In the genomic region with DNA sequence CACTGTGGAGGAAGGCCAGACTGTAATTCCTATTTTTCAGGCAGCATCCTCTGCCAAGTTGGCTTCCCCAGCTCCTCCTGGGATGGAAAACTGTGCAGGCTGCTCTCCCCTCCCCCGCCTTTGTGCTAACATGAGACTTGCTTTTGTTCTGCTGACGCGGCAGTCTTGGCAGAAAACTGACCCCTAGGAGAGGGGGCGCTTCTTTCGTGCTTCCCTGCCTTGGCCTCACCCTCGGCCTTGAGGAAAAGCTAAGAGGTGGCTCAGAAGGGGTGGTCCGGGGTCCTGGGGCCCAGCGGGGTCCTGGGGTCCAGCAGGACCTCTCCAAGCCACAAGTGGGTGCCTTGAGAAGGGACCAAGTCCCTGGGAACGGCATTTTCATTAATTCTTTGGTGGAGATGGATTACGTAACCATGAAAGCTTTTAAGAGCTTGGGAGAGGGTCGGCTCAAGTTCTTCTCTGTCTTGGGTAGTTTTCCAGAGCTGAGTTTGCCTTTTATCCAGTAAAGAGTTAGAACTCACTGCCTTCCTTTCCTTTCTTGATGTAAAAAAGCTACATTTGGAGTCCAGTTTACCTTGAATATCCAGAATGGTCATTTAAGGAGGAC, we compare ENCODE assay signal across 10 cellular contexts. TPM values are rescaled to one million over a fixed set of nuclear protein-coding genes. Genes with fewer than 3 reads are reported as not detected.
DNase-seq lines count a peak whose midpoint lies in the region; ATAC-seq and TF ChIP-seq lines count a peak whose summit lies in the region.
"Had no signal": no experiment of that assay in that cellular context is flagged by ENCODE, and none has a peak within 500 bp of the region (broad histone marks: within the 10 kb centered on the region; RNA-seq: fewer than 3 reads in every experiment).

No MANE protein-coding gene starts in this region.

- ATAC-seq in psoas muscle = peak; percentile 57 to 83 (median 72)
- no peak for ATAC-seq in HG02571 (IDR thresholded peaks at IDR 0.05; ENCODE audit: unreplicated experiment)
- no peak for ATAC-seq in HG03571 (IDR thresholded peaks at IDR 0.05; ENCODE audit: unreplicated experiment)
- ATAC-seq in T-cell (replicated peaks in 1 of 4) = no peak

- CTCF ChIA-PET in T-cell (lab: Charles Lee) = no interaction called here

- peak overlapping the region; percentile 28 for H3K9ac ChIP-seq in iPS-18a (ENCODE audit: low read length)

- WGBS in psoas muscle, 3 donors = 14 to 24% (median 15%) methylated on average over 11 of the region's 11 CpGs

- no peaks in the 10 kb centered on the region for H3K4me1 Mint-ChIP-seq in T-cell

- H3K4me3 Mint-ChIP-seq in T-cell = no peak overlapping the region

- peak in 12 of 14 donors; percentile 55 to 86 (median 76) for DNase-seq in C1 segment of cervical spinal cord (lab: John Stamatoyannopoulos, UW)
- peak; percentile 55 for DNase-seq in choroid plexus epithelial cell (ENCODE audit: low read depth)
- DNase-seq in psoas muscle = peak; percentile 74 to 83
- no peak for DNase-seq in NK-92 treated with Interleukin-12 subunit alpha and Interleukin-12 subunit beta, amount 100 ng/mL, for 24 hours (lab: John Stamatoyannopoulos, UW)
- no peak for DNase-seq in T-cell
- DNase-seq: stimulated activated CD4-positive, alpha-beta T cell treated with anti-CD3 and anti-CD28 coated beads, Interleukin-2, amount 100 ng/mL, for 48 hours had no signal

- H3K36me3 Mint-ChIP-seq in T-cell = no peaks in the 10 kb centered on the region

- H3K27me3 ChIP-seq in iPS-18a (ENCODE audit: control insufficient read depth, insufficient read depth, low read length) (no peaks in the 10 kb centered on the region), psoas muscle (ENCODE audit: insufficient read depth in 3 of 3, low read length in 2 of 3) (no peaks in the 10 kb centered on the region)
- H3K27me3 ChIP-seq: BLaER1 treated with 17β-estradiol and CSF1 and Interleukin-3, amounts not matched to agents 10 nM and 100 nM had no signal

- no peak overlapping the region for H3K27ac Mint-ChIP-seq in T-cell

- peaks cover 0 to 6% (median 2%) of the 10 kb centered on the region in 3 donors for H3K9me3 Mint-ChIP-seq in T-cell

- H3K36me3 ChIP-seq in iPS-18a (ENCODE audit: control insufficient read depth, low read depth, low read length) (peaks cover 14% of the 10 kb centered on the region), psoas muscle (ENCODE audit: insufficient read depth in 1 of 2, low read depth in 1 of 2) (no peaks in the 10 kb centered on the region)

- H3K27ac ChIP-seq in iPS-18a (ENCODE audit: low read length) (peak overlapping the region; percentile 36), psoas muscle (peak overlapping the region; percentile 62)

- POLR2A ChIA-PET in T-cell (lab: Charles Lee) = no interaction called here

- H3K9me3 ChIP-seq in iPS-18a (ENCODE audit: control insufficient read depth, low read depth, low read length) (no peaks in the 10 kb centered on the region), psoas muscle (no peaks in the 10 kb centered on the region)

- H3K4me1 ChIP-seq in iPS-18a (ENCODE audit: control insufficient read depth, low read depth, low read length) = peaks cover 43% of the 10 kb centered on the region
- peaks cover 4% of the 10 kb centered on the region for H3K4me1 ChIP-seq in psoas muscle

- peaks cover 3 to 11% of the 10 kb centered on the region in 2 donors for H3K27me3 Mint-ChIP-seq in T-cell

- intact Hi-C loops in psoas muscle (cut with DNase I) = no loop called here

- no peak overlapping the region for H3K4me3 ChIP-seq in choroid plexus epithelial cell (ENCODE audit: low read depth, low read length)
- no peak overlapping the region for H3K4me3 ChIP-seq in iPS-18a (ENCODE audit: low read length)
- no peak overlapping the region for H3K4me3 ChIP-seq in psoas muscle
- H3K4me3 ChIP-seq: BLaER1 treated with 17β-estradiol and CSF1 and Interleukin-3, amounts not matched to agents 10 nM and 100 nM had no signal

- TF ChIP-seq CTCF in choroid plexus epithelial cell (conservative IDR thresholded peaks at IDR 0.05; ENCODE audit: low read depth, low read length) = no peak
- no peak for TF ChIP-seq CTCF in psoas muscle (IDR thresholded peaks at IDR 0.05)

RNA-seq across cellular contexts. Expression of gene SH3PXD2B, which starts 51.0 kb away (rescaled TPM):
- total RNA-seq in psoas muscle (1 to 10 TPM; 2.5 to 5.3 (median 3.0) TPM), T-cell (under 1 TPM; 0.15 to 0.69 (median 0.38) TPM)
- polyA plus RNA-seq in psoas muscle = 1 to 10 TPM in 1 of 3 donors, under 1 TPM in 2; 0.58 to 2.5 (median 0.77) TPM

Comparison
In these comparisons a context has a peak if more than half of its experiments do, and no peak if none do; other contexts are left out.
1. DNase-seq: peak in C1 segment of cervical spinal cord (12 of 14), choroid plexus epithelial cell (single experiment) and psoas muscle (2 of 2); none in NK-92 treated with Interleukin-12 subunit alpha and Interleukin-12 subunit beta, amount 100 ng/mL, for 24 hours (single experiment) and T-cell (0 of 34).
2. ATAC-seq: peak in psoas muscle (4 of 4); none in HG02571 (single experiment), HG03571 (single experiment) and T-cell (0 of 4).